ENCODE assay signal across 8 cellular contexts in genomic region chr1:220272047-220272840, GRCh38. TPM values are rescaled to one million over a fixed set of nuclear protein-coding genes. Genes with fewer than 3 reads are reported as not detected.
A peak's percentile ranks its signal among the peaks of the same experiment; 100 is the strongest.
DNase-seq lines count a peak whose midpoint lies in the region; ATAC-seq and TF ChIP-seq lines count a peak whose summit lies in the region.

Gene RAB3GAP2 (minus strand): TSS chr1:220272453. CDS start chr1:220272337, 116 bp downstream.

- peak within 1 kb of the TSS; percentile 97 for H2AFZ ChIP-seq in PC-9

- H3K36me3 ChIP-seq in PC-9 (ENCODE audit: low read depth) (peaks cover 16% of the 10 kb centered on the region; the same call in 1 of the 2 replicates), esophagus muscularis mucosa (peaks cover 0 to 3% (median 0%) of the 10 kb centered on the region in 4 donors), muscle layer of duodenum (ENCODE audit: control insufficient read depth in 1 of 2, insufficient read depth in 2 of 2, low read length in 2 of 2) (no peaks in the 10 kb centered on the region)

- H3K4me3 ChIP-seq in PC-9, result peak within 1 kb of the TSS; percentile 59
- peak within 1 kb of the TSS; percentile 74 to 93 (median 81) for H3K4me3 ChIP-seq in esophagus muscularis mucosa
- H3K4me3 ChIP-seq in muscle layer of duodenum (ENCODE audit: low read depth in 1 of 2, low read length in 2 of 2), result peak within 1 kb of the TSS; percentile 78 to 98

- H3K79me2 ChIP-seq in PC-9 (ENCODE audit: low read depth), result peaks cover 42% of the 10 kb centered on the region

- TF ChIP-seq POLR2A in esophagus muscularis mucosa (IDR thresholded peaks at IDR 0.05; ENCODE audit: low read depth), result peak; percentile 35

- H3K27me3 ChIP-seq in PC-9 (ENCODE audit: insufficient read depth, low read depth), result no peaks in the 10 kb centered on the region
- no peaks in the 10 kb centered on the region for H3K27me3 ChIP-seq in esophagus muscularis mucosa
- H3K27me3 ChIP-seq in muscle layer of duodenum (ENCODE audit: low read depth, low read length), result no peaks in the 10 kb centered on the region

- no peaks in the 10 kb centered on the region for H3K9me2 ChIP-seq in PC-9 (ENCODE audit: insufficient read depth)

- TF ChIP-seq CTCF in PC-9 (conservative IDR thresholded peaks at IDR 0.05), result no peak
- TF ChIP-seq CTCF in esophagus muscularis mucosa (IDR thresholded peaks at IDR 0.05), result no peak

- H3K27ac ChIP-seq in PC-9 (peak within 1 kb of the TSS; percentile 61), esophagus muscularis mucosa (replicated peaks in 1 of 4) (peak within 1 kb of the TSS; percentile 84 to 89 (median 87)), muscle layer of duodenum (ENCODE audit: low read length) (peak within 1 kb of the TSS; percentile 89)

- no peak for TF ChIP-seq EP300 in esophagus muscularis mucosa (IDR thresholded peaks at IDR 0.05)

- H3K4me1 ChIP-seq in PC-9 (replicated peaks; ENCODE audit: insufficient read depth) (peaks cover 15% of the 10 kb centered on the region), esophagus muscularis mucosa (peaks cover 26 to 37% (median 32%) of the 10 kb centered on the region in 4 donors), muscle layer of duodenum (ENCODE audit: control insufficient read depth in 1 of 2, insufficient read depth in 2 of 2, low read length in 2 of 2) (peaks cover 10 to 24% of the 10 kb centered on the region in 2 donors)

- CTCF ChIA-PET in PC-9 (lab: Charles Lee), result interaction anchor here (0.7 to 1.2 kb wide), 3 partner anchors 24 to 504 kb away, joined by 4 read pairs; no protein-coding TSS in a partner anchor

- POLR2A ChIA-PET in PC-9 (lab: Charles Lee; ENCODE audit: unreplicated experiment), result interaction anchor here (0.5 to 0.9 kb wide), 8 partner anchors 28 to 1719 kb away, joined by 3 to 8 read pairs (median 6); partner anchors contain the start of gene MTARC1

- H3F3A ChIP-seq in PC-9 (ENCODE audit: insufficient read depth, low read depth), result peaks cover 4% of the 10 kb centered on the region; the same call in 1 of the 2 replicates

- in situ Hi-C loops in KBM-7 (cut with MboI; ENCODE audit: low pct_unique_long_range_greater_than_20kb, low sequenced_read_pairs), result no loop called here

- peak; percentile 96 for ATAC-seq in GM21723 (IDR thresholded peaks at IDR 0.05; ENCODE audit: unreplicated experiment)

- no TSS peak for BruUV-seq in PC-9 (replicated peaks; lab: Mats Ljungman, UMichigan)

- H3K4me2 ChIP-seq in PC-9, result peak within 1 kb of the TSS; percentile 81

- intact Hi-C loops in PC-9 (cut with micrococcal nuclease; ENCODE audit: unreplicated experiment), result loop anchor here (5.0 kb wide), 1 partner anchor 1165 kb away; no protein-coding TSS in a partner anchor
- intact Hi-C loops in esophagus muscularis mucosa (cut with DNase I), result loop anchor here (10.0 kb wide), 1 partner anchor 473 kb away; the partner anchor contains the start of gene MTARC2

- WGBS in esophagus muscularis mucosa, result under 1% methylated on average over 32 of the region's 49 CpGs

- DNase-seq in DMS53 treated with DMSO at 0.1 percent for 48 hours (lab: John Stamatoyannopoulos, UW; ENCODE audit: unreplicated experiment) (peak; percentile 97), KBM-7 (peak; percentile 92), PC-9 (peak; percentile 81 to 98), esophagus muscularis mucosa (ENCODE audit: extremely low spot score) (peak; percentile 98)
- DNase-seq in activated T-cell treated with anti-CD3 and anti-CD28 coated beads, Interleukin-2, amount 50 U/mL, for 1 hour, result peak; percentile 96
- DNase-seq in stimulated activated CD8-positive, alpha-beta memory T cell treated with anti-CD3 and anti-CD28 coated beads, Interleukin-7, amount 100 ng/mL, for 4 hours (ENCODE audit: low read depth in 2 of 2), result peak; percentile 94 to 95

- no peaks in the 10 kb centered on the region for H3K9me3 ChIP-seq in PC-9 (ENCODE audit: insufficient read depth, low read depth)
- no peaks in the 10 kb centered on the region for H3K9me3 ChIP-seq in esophagus muscularis mucosa
- no peaks in the 10 kb centered on the region for H3K9me3 ChIP-seq in muscle layer of duodenum (ENCODE audit: control insufficient read depth in 1 of 2, low read length in 2 of 2)

- no peaks in the 10 kb centered on the region for H4K20me1 ChIP-seq in PC-9 (ENCODE audit: insufficient read depth)

RNA-seq across cellular contexts. Expression of gene RAB3GAP2, which starts in this region (rescaled TPM):
- 48.8 and 51.0 TPM in 2 replicates for total RNA-seq in PC-9 (2021)
- total RNA-seq in esophagus muscularis mucosa, result 10 to 100 TPM; 19.8 to 23.0 (median 21.2) TPM

Comparison
In these comparisons a context has a peak if more than half of its experiments do, and no peak if none do; other contexts are left out.
1. Peak in every context shown above with its lines: DNase-seq, ATAC-seq, H3K4me3 ChIP-seq and H3K27ac ChIP-seq.